In the genomic region with DNA sequence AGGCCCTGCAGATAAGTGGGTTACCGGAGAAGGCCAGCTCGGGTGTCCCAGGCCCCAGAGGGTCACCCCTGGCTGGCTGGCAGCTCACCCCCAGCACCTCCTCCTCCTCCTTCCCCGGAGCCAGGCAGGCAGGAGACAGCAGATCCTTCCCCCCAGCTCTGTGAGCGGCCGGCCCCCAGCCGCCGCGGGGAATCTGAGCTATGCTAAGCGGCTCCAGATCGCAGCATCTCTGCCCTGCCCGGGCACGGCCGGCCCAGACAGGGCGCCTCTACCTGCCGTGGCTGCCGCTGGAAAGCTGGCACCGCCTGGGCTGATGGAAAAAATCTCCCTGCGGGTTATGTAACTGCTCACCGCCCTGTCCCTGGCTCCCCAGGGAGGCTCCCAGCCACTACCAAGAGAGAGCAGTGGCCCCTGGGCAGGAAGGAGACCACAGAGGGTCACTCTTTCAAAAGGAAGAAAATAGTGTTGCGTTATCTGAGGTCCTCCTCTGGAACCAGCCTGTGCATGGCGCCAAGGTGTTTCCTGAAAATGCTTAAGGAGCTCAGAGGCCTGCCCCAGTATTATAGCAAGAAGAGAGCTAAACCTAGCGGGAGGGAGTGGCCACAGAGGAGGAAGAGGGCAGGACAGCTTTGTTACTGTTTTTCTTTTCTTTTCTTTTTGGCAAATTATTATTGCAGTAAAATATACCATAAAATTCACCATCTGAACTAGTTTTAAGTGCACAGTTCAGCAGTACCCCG, we compare ENCODE assay signal across 18 cellular contexts.
DNase-seq lines count a peak whose midpoint lies in the region; ATAC-seq, FAIRE-seq and TF ChIP-seq lines count a peak whose summit lies in the region.
"Had no signal": no experiment of that assay in that cellular context is flagged by ENCODE, and none has a peak within 500 bp of the region (broad histone marks: within the 10 kb centered on the region; RNA-seq: fewer than 3 reads in every experiment).

No MANE protein-coding gene starts in this region.

- peaks cover 29% of the 10 kb centered on the region for H3K4me1 ChIP-seq in Loucy (ENCODE audit: insufficient read depth, low read length, poor library complexity, severe bottlenecking)
- H3K4me1 ChIP-seq in keratinocyte (ENCODE audit: control insufficient read depth, extremely low read depth, insufficient read depth, low read length): peaks cover 12% of the 10 kb centered on the region
- H3K4me1 ChIP-seq in SJCRH30: no peaks in the 10 kb centered on the region

- TF ChIP-seq CTCF in Loucy (conservative IDR thresholded peaks at IDR 0.05; ENCODE audit: low read length): no peak
- TF ChIP-seq CTCF in WTC11 (IDR thresholded peaks at IDR 0.05): no peak
- no peak for TF ChIP-seq CTCF in keratinocyte (optimal IDR thresholded peaks at IDR 0.05 in 1 of 3, IDR thresholded peaks at IDR 0.05 in 1 of 3, conservative IDR thresholded peaks at IDR 0.05 in 1 of 3; ENCODE audit: extremely low read depth in 1 of 3, insufficient read depth in 2 of 3, low read length in 3 of 3)
- no peak for TF ChIP-seq CTCF in retinal pigment epithelial cell (conservative IDR thresholded peaks at IDR 0.05; ENCODE audit: low read depth, low read length)

- H3F3A ChIP-seq in Loucy (ENCODE audit: low read depth): no peaks in the 10 kb centered on the region

- H3K79me2 ChIP-seq in Loucy (ENCODE audit: insufficient read depth, low read length) (no peaks in the 10 kb centered on the region), keratinocyte (ENCODE audit: control insufficient read depth, insufficient read depth, low read length) (no peaks in the 10 kb centered on the region)

- CTCF ChIA-PET in WTC11 (lab: Charles Lee): interaction anchor here (1.0 to 1.5 kb wide), 2 partner anchors 60 to 140 kb away, joined by 3 to 5 read pairs; no protein-coding TSS in a partner anchor

- H2AFZ ChIP-seq in Loucy (ENCODE audit: low read length) (no peak overlapping the region), keratinocyte (ENCODE audit: control insufficient read depth, low read length) (no peak overlapping the region)

- H3K9me3 Mint-ChIP-seq in WTC11: peaks cover 6% of the 10 kb centered on the region
- H3K9me3 Mint-ChIP-seq: activated CD4-positive, alpha-beta T cell treated with anti-CD3 and anti-CD28 coated beads, Interleukin-2, amount 10 ng/mL, durations not matched to agents 7 days and 5 days; endodermal cell; HFFc6 had no signal

- no peak for DNase-seq in WTC11 (ENCODE audit: low spot score)
- DNase-seq in keratinocyte (ENCODE audit: low read depth, low spot score): no peak
- peak; percentile 37 for DNase-seq in retinal pigment epithelial cell (ENCODE audit: low read depth)
- DNase-seq in SHP77 treated with DMSO at 0.1 percent for 48 hours (lab: John Stamatoyannopoulos, UW): no peak
- DNase-seq in SJCRH30: no peak
- DNase-seq in NCI-H446 treated with DMSO at 0.1 percent for 48 hours (lab: John Stamatoyannopoulos, UW): no peak
- DNase-seq: activated CD4-positive, alpha-beta T cell treated with anti-CD3 and anti-CD28 coated beads, Interleukin-2, amount 10 ng/mL, durations not matched to agents 7 days and 5 days; C1 segment of cervical spinal cord; EL; endodermal cell; HFFc6; hippocampal formation; NCI-H1694 treated with DMSO at 0.1 percent for 48 hours; OCI-M1; stimulated activated CD4-positive, alpha-beta T cell treated with anti-CD3 and anti-CD28 coated beads, Interleukin-4, amount 100 ng/mL, for 4 hours; T-helper 17 cell had no signal

- peaks cover under 1% of the 10 kb centered on the region; the same call in 1 of the 2 replicates for H3K4me1 Mint-ChIP-seq in WTC11
- H3K4me1 Mint-ChIP-seq: activated CD4-positive, alpha-beta T cell treated with anti-CD3 and anti-CD28 coated beads, Interleukin-2, amount 10 ng/mL, durations not matched to agents 7 days and 5 days had no signal

- H3K36me3 ChIP-seq in Loucy (ENCODE audit: insufficient read depth, low read length): peaks cover 3% of the 10 kb centered on the region; the same call in 1 of the 2 replicates
- H3K36me3 ChIP-seq in keratinocyte (ENCODE audit: control insufficient read depth in 2 of 2, extremely low read depth in 1 of 2, insufficient read depth in 2 of 2, low read length in 2 of 2): peaks cover 7 to 10% of the 10 kb centered on the region in 2 experiments
- H3K36me3 ChIP-seq in SJCRH30: 0 out of 2 replicates have a peak, but pooled peaks cover 3% of the 10 kb centered on the region

- dilution Hi-C loops in keratinocyte (cut with MboI; ENCODE audit: extremely low pct_ligation_motif_present, low sequenced_read_pairs): no loop called here

- POLR2A ChIA-PET in WTC11 (lab: Charles Lee): no interaction called here

- no peaks in the 10 kb centered on the region for H4K20me1 ChIP-seq in Loucy (ENCODE audit: insufficient read depth, low read length, poor library complexity, severe bottlenecking)
- peaks cover 1% of the 10 kb centered on the region for H4K20me1 ChIP-seq in keratinocyte (ENCODE audit: control insufficient read depth, extremely low read depth, insufficient read depth, low read length)

- H3K4me3 ChIP-seq in Loucy (ENCODE audit: low read length, poor library complexity, severe bottlenecking) (no peak overlapping the region), keratinocyte (ENCODE audit: control insufficient read depth in 2 of 3, extremely low read depth in 1 of 3, insufficient read depth in 2 of 3, low read depth in 1 of 3, low read length in 3 of 3) (no peak overlapping the region), retinal pigment epithelial cell (ENCODE audit: low read length) (no peak overlapping the region), SJCRH30 (no peak overlapping the region)

- H3K27ac Mint-ChIP-seq in WTC11: no peak overlapping the region
- H3K27ac Mint-ChIP-seq: activated CD4-positive, alpha-beta T cell treated with anti-CD3 and anti-CD28 coated beads, Interleukin-2, amount 10 ng/mL, durations not matched to agents 7 days and 5 days; endodermal cell; HFFc6; T-helper 17 cell had no signal

- H3K4me3 Mint-ChIP-seq in WTC11: no peak overlapping the region
- H3K4me3 Mint-ChIP-seq: activated CD4-positive, alpha-beta T cell treated with anti-CD3 and anti-CD28 coated beads, Interleukin-2, amount 10 ng/mL, durations not matched to agents 7 days and 5 days; endodermal cell; HFFc6; T-helper 17 cell had no signal

- no peaks in the 10 kb centered on the region for H3K9me3 ChIP-seq in Loucy (ENCODE audit: insufficient read depth, low read depth, low read length)
- no peaks in the 10 kb centered on the region for H3K9me3 ChIP-seq in keratinocyte (ENCODE audit: control insufficient read depth, low read depth, low read length)
- H3K9me3 ChIP-seq in SJCRH30 (replicated peaks): no peaks in the 10 kb centered on the region

- H3K27me3 Mint-ChIP-seq in WTC11 (ENCODE audit: low read depth): no peaks in the 10 kb centered on the region
- H3K27me3 Mint-ChIP-seq: activated CD4-positive, alpha-beta T cell treated with anti-CD3 and anti-CD28 coated beads, Interleukin-2, amount 10 ng/mL, durations not matched to agents 7 days and 5 days; T-helper 17 cell had no signal

- H3K4me2 ChIP-seq in Loucy (ENCODE audit: low read depth, low read length, poor library complexity, severe bottlenecking) (peak overlapping the region; percentile 21), keratinocyte (ENCODE audit: control insufficient read depth, extremely low read depth, insufficient read depth, low read depth, low read length) (peak overlapping the region; percentile 38)

- H3K27me3 ChIP-seq in Loucy (ENCODE audit: insufficient read depth, low read length, poor library complexity, severe bottlenecking) (no peaks in the 10 kb centered on the region), keratinocyte (ENCODE audit: control insufficient read depth, extremely low read depth, insufficient read depth, low read length) (no peaks in the 10 kb centered on the region), SJCRH30 (no peaks in the 10 kb centered on the region)

- no peaks in the 10 kb centered on the region for H3K9me2 ChIP-seq in Loucy (replicated peaks; ENCODE audit: low read depth, low read length)

- H3K36me3 Mint-ChIP-seq in WTC11: no peaks in the 10 kb centered on the region

- H3K9me1 ChIP-seq in keratinocyte (ENCODE audit: control insufficient read depth, extremely low read depth, insufficient read depth, low read length): no peaks in the 10 kb centered on the region

- no peak for FAIRE-seq in keratinocyte (lab: Jason Lieb, UNC)

- no peak overlapping the region for H3K27ac ChIP-seq in keratinocyte (ENCODE audit: control insufficient read depth, insufficient read depth, low read length)
- H3K27ac ChIP-seq in SJCRH30: no peak overlapping the region

- ATAC-seq in WTC11: peak; percentile 30; the same call in 1 of the 2 replicates
- no peak for ATAC-seq in HG03045 (IDR thresholded peaks at IDR 0.05; ENCODE audit: unreplicated experiment)
- ATAC-seq: T-helper 17 cell had no signal

- H3K9ac ChIP-seq in Loucy (ENCODE audit: low read depth, low read length, poor library complexity, severe bottlenecking) (no peak overlapping the region), keratinocyte (ENCODE audit: control insufficient read depth, extremely low read depth, insufficient read depth, low read length) (no peak overlapping the region)

TF ChIP-seq in WTC11, 78 proteins besides CTCF, POLR2A, EP300 and RAD21 (continues in another document):
- TF ChIP-seq, protein P1, sequence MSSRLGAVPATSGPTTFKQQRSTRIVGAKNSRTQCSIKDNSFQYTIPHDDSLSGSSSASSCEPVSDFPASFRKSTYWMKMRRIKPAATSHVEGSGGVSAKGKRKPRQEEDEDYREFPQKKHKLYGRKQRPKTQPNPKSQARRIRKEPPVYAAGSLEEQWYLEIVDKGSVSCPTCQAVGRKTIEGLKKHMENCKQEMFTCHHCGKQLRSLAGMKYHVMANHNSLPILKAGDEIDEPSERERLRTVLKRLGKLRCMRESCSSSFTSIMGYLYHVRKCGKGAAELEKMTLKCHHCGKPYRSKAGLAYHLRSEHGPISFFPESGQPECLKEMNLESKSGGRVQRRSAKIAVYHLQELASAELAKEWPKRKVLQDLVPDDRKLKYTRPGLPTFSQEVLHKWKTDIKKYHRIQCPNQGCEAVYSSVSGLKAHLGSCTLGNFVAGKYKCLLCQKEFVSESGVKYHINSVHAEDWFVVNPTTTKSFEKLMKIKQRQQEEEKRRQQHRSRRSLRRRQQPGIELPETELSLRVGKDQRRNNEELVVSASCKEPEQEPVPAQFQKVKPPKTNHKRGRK (CRISPR knock-in tag; IDR thresholded peaks at IDR 0.05; ENCODE audit: borderline replicate concordance): no peak
- TF ChIP-seq ZNF423 (CRISPR knock-in tag; IDR thresholded peaks at IDR 0.05): no peak
- TF ChIP-seq TEAD4 (CRISPR knock-in tag; IDR thresholded peaks at IDR 0.05): no peak
- TF ChIP-seq, protein P2, sequence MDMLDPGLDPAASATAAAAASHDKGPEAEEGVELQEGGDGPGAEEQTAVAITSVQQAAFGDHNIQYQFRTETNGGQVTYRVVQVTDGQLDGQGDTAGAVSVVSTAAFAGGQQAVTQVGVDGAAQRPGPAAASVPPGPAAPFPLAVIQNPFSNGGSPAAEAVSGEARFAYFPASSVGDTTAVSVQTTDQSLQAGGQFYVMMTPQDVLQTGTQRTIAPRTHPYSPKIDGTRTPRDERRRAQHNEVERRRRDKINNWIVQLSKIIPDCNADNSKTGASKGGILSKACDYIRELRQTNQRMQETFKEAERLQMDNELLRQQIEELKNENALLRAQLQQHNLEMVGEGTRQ (CRISPR knock-in tag; IDR thresholded peaks at IDR 0.05): no peak
- no peak for TF ChIP-seq RORB (CRISPR knock-in tag; IDR thresholded peaks at IDR 0.05)
